In the genomic region with DNA sequence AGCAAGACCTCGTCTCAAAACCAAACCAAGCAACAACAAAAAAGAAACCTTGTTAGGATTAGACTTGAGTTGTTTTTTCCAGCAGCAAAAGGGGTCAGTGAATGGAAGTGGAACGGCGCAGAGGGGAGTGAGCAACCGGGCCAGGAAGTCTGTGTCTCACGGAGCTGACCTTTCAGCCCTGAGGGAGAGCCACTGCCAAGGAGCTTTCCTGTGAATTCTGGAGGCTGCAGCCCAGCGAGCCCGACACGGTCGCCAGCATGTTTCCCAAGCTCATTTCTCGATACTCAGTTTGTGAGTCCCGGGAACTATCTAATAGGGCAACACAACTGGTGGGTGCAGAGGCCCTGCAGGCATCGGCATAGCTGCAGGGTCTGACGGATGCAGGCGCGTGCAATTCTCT, we compare ENCODE assay signal across 2 cellular contexts.
TF ChIP-seq lines count a peak whose summit lies in the region.

No MANE protein-coding gene starts in this region.

TF ChIP-seq in WTC11, 78 proteins besides CTCF, POLR2A, EP300 and RAD21 (continues in another document):
- TF ChIP-seq, protein P1, sequence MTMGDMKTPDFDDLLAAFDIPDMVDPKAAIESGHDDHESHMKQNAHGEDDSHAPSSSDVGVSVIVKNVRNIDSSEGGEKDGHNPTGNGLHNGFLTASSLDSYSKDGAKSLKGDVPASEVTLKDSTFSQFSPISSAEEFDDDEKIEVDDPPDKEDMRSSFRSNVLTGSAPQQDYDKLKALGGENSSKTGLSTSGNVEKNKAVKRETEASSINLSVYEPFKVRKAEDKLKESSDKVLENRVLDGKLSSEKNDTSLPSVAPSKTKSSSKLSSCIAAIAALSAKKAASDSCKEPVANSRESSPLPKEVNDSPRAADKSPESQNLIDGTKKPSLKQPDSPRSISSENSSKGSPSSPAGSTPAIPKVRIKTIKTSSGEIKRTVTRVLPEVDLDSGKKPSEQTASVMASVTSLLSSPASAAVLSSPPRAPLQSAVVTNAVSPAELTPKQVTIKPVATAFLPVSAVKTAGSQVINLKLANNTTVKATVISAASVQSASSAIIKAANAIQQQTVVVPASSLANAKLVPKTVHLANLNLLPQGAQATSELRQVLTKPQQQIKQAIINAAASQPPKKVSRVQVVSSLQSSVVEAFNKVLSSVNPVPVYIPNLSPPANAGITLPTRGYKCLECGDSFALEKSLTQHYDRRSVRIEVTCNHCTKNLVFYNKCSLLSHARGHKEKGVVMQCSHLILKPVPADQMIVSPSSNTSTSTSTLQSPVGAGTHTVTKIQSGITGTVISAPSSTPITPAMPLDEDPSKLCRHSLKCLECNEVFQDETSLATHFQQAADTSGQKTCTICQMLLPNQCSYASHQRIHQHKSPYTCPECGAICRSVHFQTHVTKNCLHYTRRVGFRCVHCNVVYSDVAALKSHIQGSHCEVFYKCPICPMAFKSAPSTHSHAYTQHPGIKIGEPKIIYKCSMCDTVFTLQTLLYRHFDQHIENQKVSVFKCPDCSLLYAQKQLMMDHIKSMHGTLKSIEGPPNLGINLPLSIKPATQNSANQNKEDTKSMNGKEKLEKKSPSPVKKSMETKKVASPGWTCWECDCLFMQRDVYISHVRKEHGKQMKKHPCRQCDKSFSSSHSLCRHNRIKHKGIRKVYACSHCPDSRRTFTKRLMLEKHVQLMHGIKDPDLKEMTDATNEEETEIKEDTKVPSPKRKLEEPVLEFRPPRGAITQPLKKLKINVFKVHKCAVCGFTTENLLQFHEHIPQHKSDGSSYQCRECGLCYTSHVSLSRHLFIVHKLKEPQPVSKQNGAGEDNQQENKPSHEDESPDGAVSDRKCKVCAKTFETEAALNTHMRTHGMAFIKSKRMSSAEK (CRISPR knock-in tag; IDR thresholded peaks at IDR 0.05; ENCODE audit: borderline replicate concordance) = no peak
- TF ChIP-seq KAT7 (CRISPR knock-in tag; IDR thresholded peaks at IDR 0.05; ENCODE audit: borderline replicate concordance) (no peak), ZNF317 (CRISPR knock-in tag; IDR thresholded peaks at IDR 0.05; ENCODE audit: borderline replicate concordance, low read depth) (no peak), FOXJ3 (CRISPR knock-in tag; IDR thresholded peaks at IDR 0.05; ENCODE audit: borderline replicate concordance) (no peak), SP1 (CRISPR knock-in tag; conservative IDR thresholded peaks at IDR 0.05) (no peak), SOX15 (CRISPR knock-in tag; IDR thresholded peaks at IDR 0.05) (no peak), ZBTB21 (CRISPR knock-in tag; IDR thresholded peaks at IDR 0.05; ENCODE audit: borderline replicate concordance) (no peak), ZNF121 (CRISPR knock-in tag; IDR thresholded peaks at IDR 0.05) (no peak), ZNF219 (CRISPR knock-in tag; IDR thresholded peaks at IDR 0.05; ENCODE audit: borderline replicate concordance) (no peak), SMAD4 (CRISPR knock-in tag; IDR thresholded peaks at IDR 0.05) (no peak)
- TF ChIP-seq, protein P2, sequence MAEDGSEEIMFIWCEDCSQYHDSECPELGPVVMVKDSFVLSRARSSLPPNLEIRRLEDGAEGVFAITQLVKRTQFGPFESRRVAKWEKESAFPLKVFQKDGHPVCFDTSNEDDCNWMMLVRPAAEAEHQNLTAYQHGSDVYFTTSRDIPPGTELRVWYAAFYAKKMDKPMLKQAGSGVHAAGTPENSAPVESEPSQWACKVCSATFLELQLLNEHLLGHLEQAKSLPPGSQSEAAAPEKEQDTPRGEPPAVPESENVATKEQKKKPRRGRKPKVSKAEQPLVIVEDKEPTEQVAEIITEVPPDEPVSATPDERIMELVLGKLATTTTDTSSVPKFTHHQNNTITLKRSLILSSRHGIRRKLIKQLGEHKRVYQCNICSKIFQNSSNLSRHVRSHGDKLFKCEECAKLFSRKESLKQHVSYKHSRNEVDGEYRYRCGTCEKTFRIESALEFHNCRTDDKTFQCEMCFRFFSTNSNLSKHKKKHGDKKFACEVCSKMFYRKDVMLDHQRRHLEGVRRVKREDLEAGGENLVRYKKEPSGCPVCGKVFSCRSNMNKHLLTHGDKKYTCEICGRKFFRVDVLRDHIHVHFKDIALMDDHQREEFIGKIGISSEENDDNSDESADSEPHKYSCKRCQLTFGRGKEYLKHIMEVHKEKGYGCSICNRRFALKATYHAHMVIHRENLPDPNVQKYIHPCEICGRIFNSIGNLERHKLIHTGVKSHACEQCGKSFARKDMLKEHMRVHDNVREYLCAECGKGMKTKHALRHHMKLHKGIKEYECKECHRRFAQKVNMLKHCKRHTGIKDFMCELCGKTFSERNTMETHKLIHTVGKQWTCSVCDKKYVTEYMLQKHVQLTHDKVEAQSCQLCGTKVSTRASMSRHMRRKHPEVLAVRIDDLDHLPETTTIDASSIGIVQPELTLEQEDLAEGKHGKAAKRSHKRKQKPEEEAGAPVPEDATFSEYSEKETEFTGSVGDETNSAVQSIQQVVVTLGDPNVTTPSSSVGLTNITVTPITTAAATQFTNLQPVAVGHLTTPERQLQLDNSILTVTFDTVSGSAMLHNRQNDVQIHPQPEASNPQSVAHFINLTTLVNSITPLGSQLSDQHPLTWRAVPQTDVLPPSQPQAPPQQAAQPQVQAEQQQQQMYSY (CRISPR knock-in tag; IDR thresholded peaks at IDR 0.05) = no peak
- TF ChIP-seq, protein P3, sequence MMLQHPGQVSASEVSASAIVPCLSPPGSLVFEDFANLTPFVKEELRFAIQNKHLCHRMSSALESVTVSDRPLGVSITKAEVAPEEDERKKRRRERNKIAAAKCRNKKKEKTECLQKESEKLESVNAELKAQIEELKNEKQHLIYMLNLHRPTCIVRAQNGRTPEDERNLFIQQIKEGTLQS (CRISPR knock-in tag; conservative IDR thresholded peaks at IDR 0.05) = no peak
- TF ChIP-seq, protein P4, sequence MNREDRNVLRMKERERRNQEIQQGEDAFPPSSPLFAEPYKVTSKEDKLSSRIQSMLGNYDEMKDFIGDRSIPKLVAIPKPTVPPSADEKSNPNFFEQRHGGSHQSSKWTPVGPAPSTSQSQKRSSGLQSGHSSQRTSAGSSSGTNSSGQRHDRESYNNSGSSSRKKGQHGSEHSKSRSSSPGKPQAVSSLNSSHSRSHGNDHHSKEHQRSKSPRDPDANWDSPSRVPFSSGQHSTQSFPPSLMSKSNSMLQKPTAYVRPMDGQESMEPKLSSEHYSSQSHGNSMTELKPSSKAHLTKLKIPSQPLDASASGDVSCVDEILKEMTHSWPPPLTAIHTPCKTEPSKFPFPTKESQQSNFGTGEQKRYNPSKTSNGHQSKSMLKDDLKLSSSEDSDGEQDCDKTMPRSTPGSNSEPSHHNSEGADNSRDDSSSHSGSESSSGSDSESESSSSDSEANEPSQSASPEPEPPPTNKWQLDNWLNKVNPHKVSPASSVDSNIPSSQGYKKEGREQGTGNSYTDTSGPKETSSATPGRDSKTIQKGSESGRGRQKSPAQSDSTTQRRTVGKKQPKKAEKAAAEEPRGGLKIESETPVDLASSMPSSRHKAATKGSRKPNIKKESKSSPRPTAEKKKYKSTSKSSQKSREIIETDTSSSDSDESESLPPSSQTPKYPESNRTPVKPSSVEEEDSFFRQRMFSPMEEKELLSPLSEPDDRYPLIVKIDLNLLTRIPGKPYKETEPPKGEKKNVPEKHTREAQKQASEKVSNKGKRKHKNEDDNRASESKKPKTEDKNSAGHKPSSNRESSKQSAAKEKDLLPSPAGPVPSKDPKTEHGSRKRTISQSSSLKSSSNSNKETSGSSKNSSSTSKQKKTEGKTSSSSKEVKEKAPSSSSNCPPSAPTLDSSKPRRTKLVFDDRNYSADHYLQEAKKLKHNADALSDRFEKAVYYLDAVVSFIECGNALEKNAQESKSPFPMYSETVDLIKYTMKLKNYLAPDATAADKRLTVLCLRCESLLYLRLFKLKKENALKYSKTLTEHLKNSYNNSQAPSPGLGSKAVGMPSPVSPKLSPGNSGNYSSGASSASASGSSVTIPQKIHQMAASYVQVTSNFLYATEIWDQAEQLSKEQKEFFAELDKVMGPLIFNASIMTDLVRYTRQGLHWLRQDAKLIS (CRISPR knock-in tag; IDR thresholded peaks at IDR 0.05; ENCODE audit: borderline replicate concordance) = no peak

TF ChIP-seq in GM12878, 131 proteins besides CTCF, POLR2A, EP300 and RAD21:
- TF ChIP-seq, protein P5, sequence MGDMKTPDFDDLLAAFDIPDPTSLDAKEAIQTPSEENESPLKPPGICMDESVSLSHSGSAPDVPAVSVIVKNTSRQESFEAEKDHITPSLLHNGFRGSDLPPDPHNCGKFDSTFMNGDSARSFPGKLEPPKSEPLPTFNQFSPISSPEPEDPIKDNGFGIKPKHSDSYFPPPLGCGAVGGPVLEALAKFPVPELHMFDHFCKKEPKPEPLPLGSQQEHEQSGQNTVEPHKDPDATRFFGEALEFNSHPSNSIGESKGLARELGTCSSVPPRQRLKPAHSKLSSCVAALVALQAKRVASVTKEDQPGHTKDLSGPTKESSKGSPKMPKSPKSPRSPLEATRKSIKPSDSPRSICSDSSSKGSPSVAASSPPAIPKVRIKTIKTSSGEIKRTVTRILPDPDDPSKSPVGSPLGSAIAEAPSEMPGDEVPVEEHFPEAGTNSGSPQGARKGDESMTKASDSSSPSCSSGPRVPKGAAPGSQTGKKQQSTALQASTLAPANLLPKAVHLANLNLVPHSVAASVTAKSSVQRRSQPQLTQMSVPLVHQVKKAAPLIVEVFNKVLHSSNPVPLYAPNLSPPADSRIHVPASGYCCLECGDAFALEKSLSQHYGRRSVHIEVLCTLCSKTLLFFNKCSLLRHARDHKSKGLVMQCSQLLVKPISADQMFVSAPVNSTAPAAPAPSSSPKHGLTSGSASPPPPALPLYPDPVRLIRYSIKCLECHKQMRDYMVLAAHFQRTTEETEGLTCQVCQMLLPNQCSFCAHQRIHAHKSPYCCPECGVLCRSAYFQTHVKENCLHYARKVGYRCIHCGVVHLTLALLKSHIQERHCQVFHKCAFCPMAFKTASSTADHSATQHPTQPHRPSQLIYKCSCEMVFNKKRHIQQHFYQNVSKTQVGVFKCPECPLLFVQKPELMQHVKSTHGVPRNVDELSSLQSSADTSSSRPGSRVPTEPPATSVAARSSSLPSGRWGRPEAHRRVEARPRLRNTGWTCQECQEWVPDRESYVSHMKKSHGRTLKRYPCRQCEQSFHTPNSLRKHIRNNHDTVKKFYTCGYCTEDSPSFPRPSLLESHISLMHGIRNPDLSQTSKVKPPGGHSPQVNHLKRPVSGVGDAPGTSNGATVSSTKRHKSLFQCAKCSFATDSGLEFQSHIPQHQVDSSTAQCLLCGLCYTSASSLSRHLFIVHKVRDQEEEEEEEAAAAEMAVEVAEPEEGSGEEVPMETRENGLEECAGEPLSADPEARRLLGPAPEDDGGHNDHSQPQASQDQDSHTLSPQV (IDR thresholded peaks at IDR 0.05) = no peak
- TF ChIP-seq, protein P6, sequence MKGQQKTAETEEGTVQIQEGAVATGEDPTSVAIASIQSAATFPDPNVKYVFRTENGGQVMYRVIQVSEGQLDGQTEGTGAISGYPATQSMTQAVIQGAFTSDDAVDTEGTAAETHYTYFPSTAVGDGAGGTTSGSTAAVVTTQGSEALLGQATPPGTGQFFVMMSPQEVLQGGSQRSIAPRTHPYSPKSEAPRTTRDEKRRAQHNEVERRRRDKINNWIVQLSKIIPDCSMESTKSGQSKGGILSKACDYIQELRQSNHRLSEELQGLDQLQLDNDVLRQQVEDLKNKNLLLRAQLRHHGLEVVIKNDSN (IDR thresholded peaks at IDR 0.05; ENCODE audit: borderline replicate concordance, extremely low read length, insufficient read depth, low read depth, low read length) = no peak
